In the genomic region with DNA sequence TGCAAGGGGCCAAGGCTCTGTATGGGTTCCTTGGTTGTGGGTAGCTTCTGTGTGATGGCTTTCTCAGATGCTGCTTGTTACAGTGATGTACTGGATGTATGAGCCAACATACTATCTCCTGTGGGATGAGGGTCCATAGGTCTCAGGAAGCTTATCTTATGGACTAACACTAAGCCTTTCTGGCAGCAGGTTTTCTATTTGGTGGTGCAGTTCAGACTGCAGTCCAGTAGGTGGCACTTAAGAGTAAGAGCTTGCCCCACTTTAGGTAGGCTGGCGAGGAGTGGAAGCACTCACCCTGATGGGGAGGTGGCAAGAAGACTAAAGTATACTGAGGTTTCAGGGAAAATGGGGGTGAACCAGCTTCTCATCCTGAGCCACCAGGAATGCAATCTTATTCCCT, we compare ENCODE assay signal across 7 cellular contexts.
DNase-seq lines count a peak whose midpoint lies in the region; ATAC-seq and TF ChIP-seq lines count a peak whose summit lies in the region.

No MANE protein-coding gene starts in this region.

- H4K20me1 ChIP-seq in MM.1S (ENCODE audit: insufficient read depth, low read length): no peaks in the 10 kb centered on the region

- POLR2A ChIA-PET in activated CD8-positive, alpha-beta T cell treated with anti-CD3 and anti-CD28 coated beads for 36 hours (lab: Charles Lee): no interaction called here

- H3K27ac Mint-ChIP-seq in activated CD8-positive, alpha-beta T cell treated with anti-CD3 and anti-CD28 coated beads for 36 hours: no peak overlapping the region

- H3K36me3 ChIP-seq in MM.1S (replicated peaks; ENCODE audit: insufficient read depth, low read length): no peaks in the 10 kb centered on the region

- no peaks in the 10 kb centered on the region for H3K27me3 Mint-ChIP-seq in activated CD8-positive, alpha-beta T cell treated with anti-CD3 and anti-CD28 coated beads for 36 hours

- no peaks in the 10 kb centered on the region for H3F3A ChIP-seq in MM.1S (ENCODE audit: insufficient read depth, low read length)

- intact Hi-C loops in activated CD8-positive, alpha-beta T cell treated with anti-CD3 and anti-CD28 coated beads for 36 hours (cut with micrococcal nuclease): loop anchor here (5.0 kb wide), 1 partner anchor 208 kb away; no protein-coding TSS in a partner anchor

- TF ChIP-seq CTCF in MM.1S (IDR thresholded peaks at IDR 0.05; ENCODE audit: low read length): peak; percentile 74
- peak; percentile 23 for TF ChIP-seq CTCF in activated CD8-positive, alpha-beta T cell treated with anti-CD3 and anti-CD28 coated beads for 36 hours (IDR thresholded peaks at IDR 0.05)

- ATAC-seq in GM21423 (IDR thresholded peaks at IDR 0.05; ENCODE audit: unreplicated experiment) (peak; percentile 48), GM21737 (IDR thresholded peaks at IDR 0.05; ENCODE audit: unreplicated experiment) (no peak)
- ATAC-seq in activated CD8-positive, alpha-beta T cell treated with anti-CD3 and anti-CD28 coated beads for 36 hours: peak; percentile 53

- H3K9ac ChIP-seq in MM.1S (ENCODE audit: low read length): no peak overlapping the region

- H3K4me1 ChIP-seq in MM.1S (ENCODE audit: low read length): peaks cover 7% of the 10 kb centered on the region

- no peak overlapping the region for H3K4me3 Mint-ChIP-seq in activated CD8-positive, alpha-beta T cell treated with anti-CD3 and anti-CD28 coated beads for 36 hours

- no peak overlapping the region for H3K4me2 ChIP-seq in MM.1S (ENCODE audit: low read depth, low read length)

- H3K4me3 ChIP-seq in MM.1S (ENCODE audit: low read length): no peak overlapping the region

- no peaks in the 10 kb centered on the region for H3K9me3 Mint-ChIP-seq in activated CD8-positive, alpha-beta T cell treated with anti-CD3 and anti-CD28 coated beads for 36 hours

- H3K79me2 ChIP-seq in MM.1S (ENCODE audit: low read length): no peaks in the 10 kb centered on the region

- H2AFZ ChIP-seq in MM.1S (ENCODE audit: low read length): no peak overlapping the region

- CTCF ChIA-PET in activated CD8-positive, alpha-beta T cell treated with anti-CD3 and anti-CD28 coated beads for 36 hours (lab: Charles Lee): interaction anchor here (0.6 to 1.8 kb wide), 9 partner anchors 11 to 1318 kb away, joined by 3 to 5 read pairs (median 3); no protein-coding TSS in a partner anchor

- no peak overlapping the region for H3K27ac ChIP-seq in MM.1S (ENCODE audit: low read length)

- no peaks in the 10 kb centered on the region for H3K9me2 ChIP-seq in MM.1S (replicated peaks; ENCODE audit: insufficient read depth, low read length)

- no peaks in the 10 kb centered on the region for H3K27me3 ChIP-seq in MM.1S (replicated peaks; ENCODE audit: insufficient read depth, low read length)

- H3K4me1 Mint-ChIP-seq in activated CD8-positive, alpha-beta T cell treated with anti-CD3 and anti-CD28 coated beads for 36 hours (ENCODE audit: low read depth): peaks cover 7% of the 10 kb centered on the region

- H3K36me3 Mint-ChIP-seq in activated CD8-positive, alpha-beta T cell treated with anti-CD3 and anti-CD28 coated beads for 36 hours (ENCODE audit: low read depth): no peaks in the 10 kb centered on the region

- DNase-seq in GM04504 (ENCODE audit: low read depth) (peak; percentile 1), MM.1S (peak; percentile 44), glomerular endothelial cell (ENCODE audit: extremely low read depth, low read depth, low spot score) (peak; percentile 7)
- DNase-seq in activated CD8-positive, alpha-beta T cell treated with anti-CD3 and anti-CD28 coated beads for 36 hours: peak; percentile 35
- peak; percentile 24 to 30 for DNase-seq in stimulated activated CD4-positive, alpha-beta T cell treated with anti-CD3 and anti-CD28 coated beads, Interleukin-2, amount 100 ng/mL, for 24 hours

- no peaks in the 10 kb centered on the region for H3K9me3 ChIP-seq in MM.1S (replicated peaks; ENCODE audit: insufficient read depth, low read length)
